In the genomic region with DNA sequence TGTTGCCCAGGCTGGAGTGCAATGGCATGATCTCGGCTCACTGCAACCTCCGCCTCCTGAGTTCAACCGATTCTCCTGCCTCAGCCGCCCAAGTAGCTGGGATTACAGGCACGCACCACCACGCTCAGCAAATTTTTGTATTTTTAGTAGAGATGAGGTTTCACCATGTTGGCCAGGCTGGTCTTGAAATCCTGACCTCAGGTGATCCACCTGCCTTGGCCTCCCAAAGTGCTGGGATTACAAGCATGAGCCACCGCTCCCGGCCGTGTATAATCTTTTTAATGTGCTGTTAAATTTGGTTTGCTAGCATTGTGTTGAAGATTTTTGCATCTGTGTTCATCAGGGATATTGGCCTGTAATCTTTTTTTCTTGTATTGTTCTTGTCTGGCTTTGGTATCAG, we compare ENCODE assay signal across 14 cellular contexts. TPM values are rescaled to one million over a fixed set of nuclear protein-coding genes. Genes with fewer than 3 reads are reported as not detected.
"Had no signal": no experiment of that assay in that cellular context is flagged by ENCODE, and none has a peak within 500 bp of the region (broad histone marks: within the 10 kb centered on the region; RNA-seq: fewer than 3 reads in every experiment).

No MANE protein-coding gene starts in this region.

RNA-seq across cellular contexts. Expression of gene COLEC11, which starts 24.7 kb away (rescaled TPM):
- total RNA-seq: progenitor cell of endocrine pancreas, renal cortical epithelial cell had no signal

RNA-seq across cellular contexts. Expression of gene ALLC, which starts 38.3 kb away (rescaled TPM):
- total RNA-seq: naive thymus-derived CD4-positive, alpha-beta T cell; natural killer cell; occipital lobe; osteoblast; pancreas; progenitor cell of endocrine pancreas; psoas muscle; renal cortical epithelial cell; smooth muscle cell; stomach; subcutaneous adipose tissue; temporal lobe; transverse colon; uterus had no signal
- polyA plus RNA-seq: naive thymus-derived CD4-positive, alpha-beta T cell; psoas muscle; smooth muscle cell; stomach had no signal
